Comparison of ENCODE assay signal across 23 cellular contexts in genomic region chr10:89963446-89964102, GRCh38.
DNase-seq lines count a peak whose midpoint lies in the region; ATAC-seq, FAIRE-seq and TF ChIP-seq lines count a peak whose summit lies in the region.
"Had no signal": no experiment of that assay in that cellular context is flagged by ENCODE, and none has a peak within 500 bp of the region (broad histone marks: within the 10 kb centered on the region; RNA-seq: fewer than 3 reads in every experiment).

No MANE protein-coding gene starts in this region.

- ATAC-seq in CD4-positive, alpha-beta T cell (ENCODE audit: poor library complexity) = no peak
- no peak for ATAC-seq in activated naive CD8-positive, alpha-beta T cell treated with anti-CD3 and anti-CD28 coated beads, Interleukin-2, amount 50 U/mL, for 24 hours
- ATAC-seq: GM12878 had no signal

- FAIRE-seq in astrocyte (lab: Jason Lieb, UNC) = no peak
- FAIRE-seq: G401.6, GM12878, H54 had no signal

- no peaks in the 10 kb centered on the region for H3K27me3 ChIP-seq in astrocyte (ENCODE audit: insufficient read depth, low read length)
- H3K27me3 ChIP-seq in mesenchymal stem cell (ENCODE audit: control insufficient read depth in 1 of 2, insufficient read depth in 1 of 2, low read length in 2 of 2) = no peaks in the 10 kb centered on the region
- H3K27me3 ChIP-seq in CD4-positive, alpha-beta T cell (ENCODE audit: control insufficient read depth, insufficient read depth, low read length) = no peaks in the 10 kb centered on the region

- peak; percentile 21 for DNase-seq in A172 (ENCODE audit: low spot score)
- peak; percentile 15 for DNase-seq in HCEC 1CT
- DNase-seq in astrocyte (ENCODE audit: low read depth) = peak; percentile 46
- DNase-seq in mesenchymal stem cell = peak; percentile 57
- DNase-seq in activated T-helper 1 cell treated with anti-CD3 and anti-CD28 coated beads, Interleukin-12 subunit alpha, Interleukin-12 subunit beta, Interleukin-2, Interleukin-4 antibody, amounts not matched to agents 30 ng/mL and 10 ng/mL and 1 ng/mL, durations not matched to agents 14 hours and 24 hours and 36 hours (ENCODE audit: low spot score) = no peak
- DNase-seq in CD4-positive, alpha-beta T cell = no peak
- no peak for DNase-seq in HFFc6
- no peak for DNase-seq in activated naive CD8-positive, alpha-beta T cell treated with anti-CD3 and anti-CD28 coated beads, Interleukin-2, amount 50 U/mL, for 24 hours
- DNase-seq: 8988T, DMS153, DND-41, IMR-90, KG1, MM.1S, NCI-H2029 treated with DMSO at 0.1 percent for 48 hours, NCI-H2227 treated with DMSO at 0.1 percent for 48 hours, NCI-H510A, NCI-H69, SHP77 had no signal

- no peak overlapping the region for H2BK120ac ChIP-seq in mesenchymal stem cell (ENCODE audit: low read depth, low read length)

- H3K9me3 ChIP-seq in astrocyte (ENCODE audit: insufficient read depth, low read depth, low read length) (no peaks in the 10 kb centered on the region), mesenchymal stem cell (ENCODE audit: control insufficient read depth, low read length) (no peaks in the 10 kb centered on the region)
- no peaks in the 10 kb centered on the region for H3K9me3 ChIP-seq in CD4-positive, alpha-beta T cell (ENCODE audit: control insufficient read depth, low read length)

- CTCF ChIA-PET in CD4-positive, alpha-beta T cell (lab: Charles Lee) = no interaction called here

- 100% methylated on average over 2 of the region's 2 CpGs for WGBS in mesenchymal stem cell

- H2BK12ac ChIP-seq in mesenchymal stem cell (ENCODE audit: low read length in 2 of 2) = no peak overlapping the region

- H3K4me1 Mint-ChIP-seq in astrocyte (ENCODE audit: low read depth, unreplicated experiment) (peaks cover 9% of the 10 kb centered on the region), HFFc6 (ENCODE audit: low read depth) (no peaks in the 10 kb centered on the region)
- H3K4me1 Mint-ChIP-seq in activated T-helper 1 cell treated with anti-CD3 and anti-CD28 coated beads, Interleukin-12 subunit alpha, Interleukin-12 subunit beta, Interleukin-2, Interleukin-4 antibody, amounts not matched to agents 30 ng/mL and 10 ng/mL and 1 ng/mL, durations not matched to agents 14 hours and 24 hours and 36 hours (ENCODE audit: low read depth) = no peaks in the 10 kb centered on the region
- H3K4me1 Mint-ChIP-seq in CD4-positive, alpha-beta T cell (ENCODE audit: low read depth) = no peaks in the 10 kb centered on the region
- H3K4me1 Mint-ChIP-seq in activated naive CD8-positive, alpha-beta T cell treated with anti-CD3 and anti-CD28 coated beads, Interleukin-2, amount 50 U/mL, for 24 hours = no peaks in the 10 kb centered on the region

- H3K36me3 Mint-ChIP-seq in astrocyte (ENCODE audit: low read depth, unreplicated experiment) (no peaks in the 10 kb centered on the region), HFFc6 (ENCODE audit: low read depth) (no peaks in the 10 kb centered on the region)
- no peaks in the 10 kb centered on the region for H3K36me3 Mint-ChIP-seq in activated T-helper 1 cell treated with anti-CD3 and anti-CD28 coated beads, Interleukin-12 subunit alpha, Interleukin-12 subunit beta, Interleukin-2, Interleukin-4 antibody, amounts not matched to agents 30 ng/mL and 10 ng/mL and 1 ng/mL, durations not matched to agents 14 hours and 24 hours and 36 hours (ENCODE audit: low read depth)
- no peaks in the 10 kb centered on the region for H3K36me3 Mint-ChIP-seq in CD4-positive, alpha-beta T cell (ENCODE audit: low read depth)
- H3K36me3 Mint-ChIP-seq in activated naive CD8-positive, alpha-beta T cell treated with anti-CD3 and anti-CD28 coated beads, Interleukin-2, amount 50 U/mL, for 24 hours (ENCODE audit: low read depth) = no peaks in the 10 kb centered on the region

- H2AFZ ChIP-seq in astrocyte (ENCODE audit: low read depth, low read length) (no peak overlapping the region), mesenchymal stem cell (ENCODE audit: low read depth, low read length) (no peak overlapping the region)

- no peaks in the 10 kb centered on the region for H4K20me1 ChIP-seq in astrocyte (ENCODE audit: insufficient read depth, low read length)

- no peak overlapping the region for H3K18ac ChIP-seq in mesenchymal stem cell (ENCODE audit: low read depth in 1 of 2, low read length in 2 of 2)

- H3K4ac ChIP-seq in mesenchymal stem cell (ENCODE audit: low read depth in 1 of 2, low read length in 2 of 2) = no peak overlapping the region

- TF ChIP-seq CTCF in astrocyte (IDR thresholded peaks at IDR 0.05; ENCODE audit: insufficient read depth, low read depth, low read length) (no peak), HFFc6 (IDR thresholded peaks at IDR 0.05) (no peak)
- no peak for TF ChIP-seq CTCF in CD4-positive, alpha-beta T cell (IDR thresholded peaks at IDR 0.05)

- H2BK5ac ChIP-seq in mesenchymal stem cell (ENCODE audit: low read depth, low read length, poor library complexity, severe bottlenecking) = no peak overlapping the region

- H3K4me3 Mint-ChIP-seq in astrocyte (ENCODE audit: unreplicated experiment) (no peak overlapping the region), HFFc6 (no peak overlapping the region)
- H3K4me3 Mint-ChIP-seq in activated T-helper 1 cell treated with anti-CD3 and anti-CD28 coated beads, Interleukin-12 subunit alpha, Interleukin-12 subunit beta, Interleukin-2, Interleukin-4 antibody, amounts not matched to agents 30 ng/mL and 10 ng/mL and 1 ng/mL, durations not matched to agents 14 hours and 24 hours and 36 hours = no peak overlapping the region
- no peak overlapping the region for H3K4me3 Mint-ChIP-seq in CD4-positive, alpha-beta T cell
- H3K4me3 Mint-ChIP-seq in activated naive CD8-positive, alpha-beta T cell treated with anti-CD3 and anti-CD28 coated beads, Interleukin-2, amount 50 U/mL, for 24 hours = no peak overlapping the region

- no peak overlapping the region for H3K14ac ChIP-seq in mesenchymal stem cell (ENCODE audit: low read length in 2 of 2)

- no peak overlapping the region for H2AK5ac ChIP-seq in mesenchymal stem cell (ENCODE audit: low read length, severe bottlenecking)

- no peak overlapping the region for H3K27ac ChIP-seq in astrocyte (ENCODE audit: low read depth, low read length)
- H3K27ac ChIP-seq in mesenchymal stem cell (ENCODE audit: low read length, poor library complexity, severe bottlenecking) = no peak overlapping the region
- no peak overlapping the region for H3K27ac ChIP-seq in CD4-positive, alpha-beta T cell (ENCODE audit: low read depth, low read length)
- H3K27ac ChIP-seq: RWPE1 had no signal

- no peak overlapping the region for H3K23ac ChIP-seq in mesenchymal stem cell (ENCODE audit: low read length in 2 of 2)

- POLR2A ChIA-PET in CD4-positive, alpha-beta T cell (lab: Charles Lee) = no interaction called here

- H3K4me2 ChIP-seq in astrocyte (ENCODE audit: low read length) (peak overlapping the region; percentile 4), mesenchymal stem cell (ENCODE audit: low read length, poor library complexity, severe bottlenecking) (no peak overlapping the region)

- intact Hi-C loops in activated T-helper 1 cell treated with anti-CD3 and anti-CD28 coated beads, Interleukin-12 subunit alpha, Interleukin-12 subunit beta, Interleukin-2, Interleukin-4 antibody, amounts not matched to agents 30 ng/mL and 10 ng/mL and 1 ng/mL, durations not matched to agents 14 hours and 24 hours and 36 hours (cut with micrococcal nuclease) = no loop called here
- intact Hi-C loops in CD4-positive, alpha-beta T cell (cut with DNase I, micrococcal nuclease) = no loop called here

- no peak overlapping the region for H2BK15ac ChIP-seq in mesenchymal stem cell (ENCODE audit: low read depth, poor library complexity, severe bottlenecking)

- no peaks in the 10 kb centered on the region for H3K79me2 ChIP-seq in astrocyte (ENCODE audit: insufficient read depth, low read length)

- H3K27me3 Mint-ChIP-seq in astrocyte (ENCODE audit: low read depth, unreplicated experiment) (no peaks in the 10 kb centered on the region), HFFc6 (ENCODE audit: insufficient read depth) (no peaks in the 10 kb centered on the region; the same call in 1 of the 2 replicates)
- H3K27me3 Mint-ChIP-seq in activated T-helper 1 cell treated with anti-CD3 and anti-CD28 coated beads, Interleukin-12 subunit alpha, Interleukin-12 subunit beta, Interleukin-2, Interleukin-4 antibody, amounts not matched to agents 30 ng/mL and 10 ng/mL and 1 ng/mL, durations not matched to agents 14 hours and 24 hours and 36 hours (ENCODE audit: insufficient read depth) = peaks cover 5% of the 10 kb centered on the region
- peaks cover 5% of the 10 kb centered on the region for H3K27me3 Mint-ChIP-seq in CD4-positive, alpha-beta T cell
- H3K27me3 Mint-ChIP-seq in activated naive CD8-positive, alpha-beta T cell treated with anti-CD3 and anti-CD28 coated beads, Interleukin-2, amount 50 U/mL, for 24 hours = peaks cover 7% of the 10 kb centered on the region

- no peak overlapping the region for H4K91ac ChIP-seq in mesenchymal stem cell (ENCODE audit: low read length)

- no peaks in the 10 kb centered on the region for H3K36me3 ChIP-seq in astrocyte (ENCODE audit: insufficient read depth, low read length)
- no peaks in the 10 kb centered on the region for H3K36me3 ChIP-seq in mesenchymal stem cell (ENCODE audit: control insufficient read depth in 1 of 2, insufficient read depth in 2 of 2, low read depth in 1 of 2, low read length in 2 of 2)

- no peaks in the 10 kb centered on the region for H3K9me3 Mint-ChIP-seq in astrocyte (ENCODE audit: unreplicated experiment)
- H3K9me3 Mint-ChIP-seq in activated T-helper 1 cell treated with anti-CD3 and anti-CD28 coated beads, Interleukin-12 subunit alpha, Interleukin-12 subunit beta, Interleukin-2, Interleukin-4 antibody, amounts not matched to agents 30 ng/mL and 10 ng/mL and 1 ng/mL, durations not matched to agents 14 hours and 24 hours and 36 hours = no peaks in the 10 kb centered on the region
- no peaks in the 10 kb centered on the region for H3K9me3 Mint-ChIP-seq in CD4-positive, alpha-beta T cell
- peaks cover 17% of the 10 kb centered on the region for H3K9me3 Mint-ChIP-seq in HFFc6
- no peaks in the 10 kb centered on the region for H3K9me3 Mint-ChIP-seq in activated naive CD8-positive, alpha-beta T cell treated with anti-CD3 and anti-CD28 coated beads, Interleukin-2, amount 50 U/mL, for 24 hours

- H3K4me3 ChIP-seq in astrocyte (ENCODE audit: insufficient read depth, low read depth, low read length) = no peak overlapping the region
- H3K4me3 ChIP-seq in mesenchymal stem cell (ENCODE audit: insufficient read depth in 1 of 2, low read depth in 1 of 2, low read length in 2 of 2) = no peak overlapping the region
- H3K4me3 ChIP-seq: GM12878 had no signal

- H3K9ac ChIP-seq in astrocyte (ENCODE audit: low read length) (no peak overlapping the region), mesenchymal stem cell (ENCODE audit: low read length) (no peak overlapping the region)

- H3K79me1 ChIP-seq in mesenchymal stem cell (replicated peaks; ENCODE audit: low read length, poor library complexity, severe bottlenecking) = no peaks in the 10 kb centered on the region

- H4K8ac ChIP-seq in mesenchymal stem cell (ENCODE audit: low read length) = no peak overlapping the region

- H3K4me1 ChIP-seq in astrocyte (ENCODE audit: insufficient read depth, low read length) (no peaks in the 10 kb centered on the region), mesenchymal stem cell (ENCODE audit: control insufficient read depth, insufficient read depth, low read depth, low read length) (no peaks in the 10 kb centered on the region)

- H3K27ac Mint-ChIP-seq in astrocyte (ENCODE audit: unreplicated experiment) (no peak overlapping the region), HFFc6 (no peak overlapping the region)
- H3K27ac Mint-ChIP-seq in activated T-helper 1 cell treated with anti-CD3 and anti-CD28 coated beads, Interleukin-12 subunit alpha, Interleukin-12 subunit beta, Interleukin-2, Interleukin-4 antibody, amounts not matched to agents 30 ng/mL and 10 ng/mL and 1 ng/mL, durations not matched to agents 14 hours and 24 hours and 36 hours = no peak overlapping the region
- H3K27ac Mint-ChIP-seq in CD4-positive, alpha-beta T cell = no peak overlapping the region
- H3K27ac Mint-ChIP-seq in activated naive CD8-positive, alpha-beta T cell treated with anti-CD3 and anti-CD28 coated beads, Interleukin-2, amount 50 U/mL, for 24 hours = no peak overlapping the region

Comparison
In these comparisons a context has a peak if more than half of its experiments do, and no peak if none do; other contexts are left out.
1. DNase-seq: peak in A172 (single experiment), HCEC 1CT (single experiment), astrocyte (single experiment) and mesenchymal stem cell (single experiment); none in activated T-helper 1 cell treated with anti-CD3 and anti-CD28 coated beads, Interleukin-12 subunit alpha, Interleukin-12 subunit beta, Interleukin-2, Interleukin-4 antibody, amounts not matched to agents 30 ng/mL and 10 ng/mL and 1 ng/mL, durations not matched to agents 14 hours and 24 hours and 36 hours (single experiment), CD4-positive, alpha-beta T cell (0 of 10), HFFc6 (single experiment) and activated naive CD8-positive, alpha-beta T cell treated with anti-CD3 and anti-CD28 coated beads, Interleukin-2, amount 50 U/mL, for 24 hours (single experiment).